1 cellular context compared by ENCODE assay signal in genomic region chr5:150356575-150357284, GRCh38.
TF ChIP-seq lines count a peak whose summit lies in the region.

No MANE protein-coding gene starts in this region.

TF ChIP-seq in HCT116, 20 proteins besides CTCF, POLR2A, EP300 and RAD21 (continued from another document):
- TF ChIP-seq EZH2 (IDR thresholded peaks at IDR 0.05) (no peak), CBX3 (IDR thresholded peaks at IDR 0.05; ENCODE audit: low read depth) (no peak), YY1 (IDR thresholded peaks at IDR 0.05; ENCODE audit: extremely low read depth, insufficient replicate concordance, low read depth, low read length) (no peak), JUND (IDR thresholded peaks at IDR 0.05) (no peak), SP1 (IDR thresholded peaks at IDR 0.05; ENCODE audit: low read depth) (no peak)
